In genomic region chr19:54425382-54425723, GRCh38 we compare ENCODE assay signal across 29 cellular contexts. TPM values are rescaled to one million over a fixed set of nuclear protein-coding genes. Genes with fewer than 3 reads are reported as not detected.
A peak's percentile ranks its signal among the peaks of the same experiment; 100 is the strongest.
DNase-seq lines count a peak whose midpoint lies in the region; ATAC-seq, FAIRE-seq and TF ChIP-seq lines count a peak whose summit lies in the region.
"Had no signal": no experiment of that assay in that cellular context is flagged by ENCODE, and none has a peak within 500 bp of the region (broad histone marks: within the 10 kb centered on the region; RNA-seq: fewer than 3 reads in every experiment).

No MANE protein-coding gene starts in this region.

- no peak overlapping the region for H3K27ac ChIP-seq in K562 (ENCODE audit: extremely low read depth, low read depth, low read length)
- H3K27ac ChIP-seq in uterus, result no peak overlapping the region
- H3K27ac ChIP-seq: GM23248, SJCRH30 had no signal

- H3K9me3 ChIP-seq in K562 (replicated peaks; ENCODE audit: control insufficient read depth, insufficient read depth, low read depth, low read length), result no peaks in the 10 kb centered on the region
- H3K9me3 ChIP-seq in uterus, result no peaks in the 10 kb centered on the region
- H3K9me3 ChIP-seq: BLaER1, SJCRH30 had no signal

- no peaks in the 10 kb centered on the region for H3K9me3 Mint-ChIP-seq in activated naive CD4-positive, alpha-beta T cell treated with anti-CD3 and anti-CD28 coated beads, Interleukin-2, amount 10 ng/mL, durations not matched to agents 7 days and 5 days
- H3K9me3 Mint-ChIP-seq in neural crest cell, result no peaks in the 10 kb centered on the region

- H3K4me1 Mint-ChIP-seq in activated naive CD4-positive, alpha-beta T cell treated with anti-CD3 and anti-CD28 coated beads, Interleukin-2, amount 10 ng/mL, durations not matched to agents 7 days and 5 days, result no peaks in the 10 kb centered on the region
- H3K4me1 Mint-ChIP-seq in neural crest cell, result peaks cover 25% of the 10 kb centered on the region

- H3K27ac Mint-ChIP-seq in activated naive CD4-positive, alpha-beta T cell treated with anti-CD3 and anti-CD28 coated beads, Interleukin-2, amount 10 ng/mL, durations not matched to agents 7 days and 5 days, result peak overlapping the region; percentile 19
- H3K27ac Mint-ChIP-seq in neural crest cell (ENCODE audit: unreplicated experiment), result peak overlapping the region; percentile 57
- H3K27ac Mint-ChIP-seq: CD4-positive, CD25-positive, alpha-beta regulatory T cell had no signal

- POLR2A ChIA-PET in K562 (lab: Yijun Ruan, JAX), result interaction anchor here (0.7 to 1.2 kb wide), 2 partner anchors 12 to 14 kb away, joined by 3 read pairs; no protein-coding TSS in a partner anchor

- WGBS in K562 (ENCODE audit: insufficient coverage, low coverage, missing lambda C conversion rate), result 3% methylated on average over 5 of the region's 5 CpGs

- intact Hi-C loops in K562 (cut with micrococcal nuclease), result no loop called here
- intact Hi-C loops in uterus (cut with DNase I; ENCODE audit: low total_unique reads), result no loop called here

- CTCF ChIA-PET in activated naive CD4-positive, alpha-beta T cell treated with anti-CD3 and anti-CD28 coated beads, Interleukin-2, amount 10 ng/mL, durations not matched to agents 7 days and 5 days (lab: Charles Lee), result no interaction called here
- CTCF ChIA-PET in K562 (lab: Yijun Ruan, JAX; ENCODE audit: low intra/inter-chr PET ratio), result no interaction called here

- H3K9me1 ChIP-seq in K562 (ENCODE audit: control insufficient read depth, insufficient read depth, low read length), result no peaks in the 10 kb centered on the region

- BruUV-seq in K562 (replicated peaks; lab: Mats Ljungman, UMichigan), result no TSS peak

- no peak for ATAC-seq in K562
- ATAC-seq in esophagus mucosa, result no peak
- ATAC-seq: PC-3, Right ventricle myocardium inferior, SK-N-SH treated with all-trans-retinoic acid at 6 μM for 48 hours had no signal

- H3K79me2 ChIP-seq in K562 (ENCODE audit: control insufficient read depth, insufficient read depth, low read length), result no peaks in the 10 kb centered on the region

- TF ChIP-seq EP300 in K562 (IDR thresholded peaks at IDR 0.05; ENCODE audit: low read length), result no peak

- H3K36me3 Mint-ChIP-seq in activated naive CD4-positive, alpha-beta T cell treated with anti-CD3 and anti-CD28 coated beads, Interleukin-2, amount 10 ng/mL, durations not matched to agents 7 days and 5 days, result no peaks in the 10 kb centered on the region
- H3K36me3 Mint-ChIP-seq in neural crest cell (ENCODE audit: low read depth), result peaks cover 20% of the 10 kb centered on the region
- H3K36me3 Mint-ChIP-seq: CD4-positive, CD25-positive, alpha-beta regulatory T cell had no signal

- no peak overlapping the region for H2AFZ ChIP-seq in K562 (ENCODE audit: low read depth, low read length)
- H2AFZ ChIP-seq: GM23248 had no signal

- peaks cover 74% of the 10 kb centered on the region for H3K27me3 Mint-ChIP-seq in activated naive CD4-positive, alpha-beta T cell treated with anti-CD3 and anti-CD28 coated beads, Interleukin-2, amount 10 ng/mL, durations not matched to agents 7 days and 5 days
- H3K27me3 Mint-ChIP-seq in neural crest cell (ENCODE audit: low read depth), result no peaks in the 10 kb centered on the region

- TF ChIP-seq POLR2A in K562 (conservative IDR thresholded peaks at IDR 0.05), result no peak
- no peak for TF ChIP-seq POLR2A in uterus (IDR thresholded peaks at IDR 0.05)

- in situ Hi-C loops in K562 (cut with MboI), result no loop called here

- no peak overlapping the region for H3K4me3 Mint-ChIP-seq in activated naive CD4-positive, alpha-beta T cell treated with anti-CD3 and anti-CD28 coated beads, Interleukin-2, amount 10 ng/mL, durations not matched to agents 7 days and 5 days
- no peak overlapping the region for H3K4me3 Mint-ChIP-seq in neural crest cell
- H3K4me3 Mint-ChIP-seq: CD4-positive, CD25-positive, alpha-beta regulatory T cell had no signal

- peaks cover 29 to 72% of the 10 kb centered on the region in 2 experiments; a peak in 4 of 5 replicates for H3K27me3 ChIP-seq in K562 (ENCODE audit: control insufficient read depth in 2 of 2, insufficient read depth in 2 of 2, low read length in 2 of 2)
- peaks cover 7 to 18% of the 10 kb centered on the region in 2 donors for H3K27me3 ChIP-seq in uterus
- H3K27me3 ChIP-seq: BLaER1 had no signal

- no peak overlapping the region for H3K9ac ChIP-seq in K562 (ENCODE audit: insufficient read depth in 1 of 2, low read depth in 2 of 2, low read length in 2 of 2)
- H3K9ac ChIP-seq: GM23248 had no signal

- 0 out of 2 replicates have a peak, but pooled peaks cover 4% of the 10 kb centered on the region for H4K20me1 ChIP-seq in K562 (replicated peaks; ENCODE audit: control insufficient read depth, insufficient read depth, low read length)
- H4K20me1 ChIP-seq: BLaER1 had no signal

- H3K4me3 ChIP-seq in K562 (no peak overlapping the region), uterus (no peak overlapping the region)
- H3K4me3 ChIP-seq: BLaER1, GM23248, SJCRH30 had no signal

- TF ChIP-seq RAD21 in K562 (CRISPR knock-in tag; conservative IDR thresholded peaks at IDR 0.05 in 1 of 2, IDR thresholded peaks at IDR 0.05 in 1 of 2), result no peak

- TF ChIP-seq CTCF in K562 (IDR thresholded peaks at IDR 0.05 in 2 of 3, conservative IDR thresholded peaks at IDR 0.05 in 1 of 3; ENCODE audit: insufficient read depth in 2 of 3, low read depth in 1 of 3, low read length in 3 of 3) (no peak), neural crest cell (conservative IDR thresholded peaks at IDR 0.05) (no peak), uterus (IDR thresholded peaks at IDR 0.05) (no peak)

- no peak overlapping the region for H3K4me2 ChIP-seq in K562 (ENCODE audit: insufficient read depth, low read length)

- no peak for DNase-seq in activated naive CD4-positive, alpha-beta T cell treated with anti-CD3 and anti-CD28 coated beads, Interleukin-2, amount 10 ng/mL, durations not matched to agents 7 days and 5 days
- no peak for DNase-seq in activated naive CD4-positive, alpha-beta T cell (lab: John Stamatoyannopoulos, UW)
- no peak for DNase-seq in K562 (ENCODE audit: extremely low read depth in 1 of 4, low spot score in 3 of 4)
- DNase-seq in neural crest cell (ENCODE audit: low read depth, low spot score), result no peak
- DNase-seq in stimulated activated naive CD4-positive, alpha-beta T cell treated with Interleukin-2 at 50 U/mL for 16 hours (lab: John Stamatoyannopoulos, UW), result no peak
- DNase-seq in uterus, result no peak
- DNase-seq: CD4-positive, CD25-positive, alpha-beta regulatory T cell; GM23248; H7; NCI-H1092; NCI-H1417 treated with DMSO at 0.1 percent for 48 hours; NCI-H1694 treated with DMSO at 0.1 percent for 48 hours; NCI-H2081; NCI-H2227 treated with DMSO at 0.1 percent for 48 hours; NCI-H510A; NCI-H69; PC-3; SJCRH30 had no signal

- H3K4me1 ChIP-seq in K562 (replicated peaks in 1 of 2; ENCODE audit: control insufficient read depth in 2 of 2, insufficient read depth in 2 of 2, low read length in 2 of 2) (peaks cover 0 to 29% of the 10 kb centered on the region in 2 experiments; a peak in 2 of 5 replicates), uterus (peaks cover 0 to 2% of the 10 kb centered on the region in 2 donors)
- H3K4me1 ChIP-seq: SJCRH30 had no signal

- no peak for FAIRE-seq in K562 (lab: Jason Lieb, UNC)
- FAIRE-seq: D721Med had no signal

- H3K36me3 ChIP-seq in K562 (ENCODE audit: control insufficient read depth, insufficient read depth, low read length), result no peaks in the 10 kb centered on the region
- no peaks in the 10 kb centered on the region for H3K36me3 ChIP-seq in uterus
- H3K36me3 ChIP-seq: SJCRH30 had no signal

RNA-seq across cellular contexts. Expression of gene TTYH1, which starts 10.1 kb away (rescaled TPM):
- not detected in 2 replicates for total RNA-seq in K562 (2011; cell fraction: chromatin; rRNA removed; ENCODE audit: low replicate concordance)
- not detected in 2 replicates for total RNA-seq in K562 (2011; cell fraction: nucleolus; rRNA removed)
- total RNA-seq in K562 (2011; cell fraction: nucleoplasm; rRNA removed), result not detected in 2 replicates
- total RNA-seq in K562 (2014; rRNA removed), result not detected in 2 replicates
- total RNA-seq in K562 (2014; rRNA removed; fragmentation: Illumina TruSeq; extraction: Trizol), result not detected in 2 replicates
- not detected in 2 replicates for total RNA-seq in K562 (2015; rRNA removed; fragmentation: Illumina TruSeq; extraction: Trizol)
- not detected in 2 replicates for total RNA-seq in K562 (2021)
- polyA plus RNA-seq in K562 (2011; rRNA removed), result not detected in 2 replicates
- polyA plus RNA-seq in K562 (2011; cell fraction: cytosol; rRNA removed), result not detected in 2 replicates
- polyA plus RNA-seq in K562 (2011; cell fraction: nucleus; rRNA removed), result not detected in 2 replicates
- polyA plus RNA-seq in K562 (2012), result 0.17 and 0.36 TPM in 2 replicates
- not detected in 2 replicates for polyA plus RNA-seq in K562 (2014; fragmentation: Illumina TruSeq; extraction: Trizol)
- under 1 TPM in 1 of 2 experiments, not detected in 1; 0.08 TPM for polyA plus RNA-seq in K562 (2014; fragmentation: Nextera tagmentation; extraction: Ambion mirVana)
- polyA plus RNA-seq in K562 (2014; rRNA removed), result not detected in 2 replicates
- polyA minus RNA-seq in K562 (2011; rRNA and poly(A)+ RNA removed), result not detected in 2 replicates
- polyA minus RNA-seq in K562 (2011; cell fraction: cytosol; rRNA and poly(A)+ RNA removed), result not detected in 2 replicates
- polyA minus RNA-seq in K562 (2011; cell fraction: nucleus; rRNA and poly(A)+ RNA removed), result not detected in 2 replicates
- total RNA-seq in neural crest cell, result 180 and 207 TPM in 2 replicates
- total RNA-seq in esophagus mucosa, result 0.44 TPM
- 10 to 100 TPM in 1 of 4 donors, 1 to 10 TPM in 1, not detected in 2; 1.9 to 10.2 TPM for total RNA-seq in uterus
- total RNA-seq: A172; CD4-positive, CD25-positive, alpha-beta regulatory T cell; GM23248; HT-29; LHCN-M2; MCF 10A; RPMI7951; SJCRH30 had no signal
- polyA plus RNA-seq: AG04450 had no signal

RNA-seq across cellular contexts. Expression of gene LENG8, which starts 23.6 kb away (rescaled TPM):
- total RNA-seq in K562 (2011; cell fraction: chromatin; rRNA removed; ENCODE audit: low replicate concordance), result 299 and 811 TPM in 2 replicates
- 301 and 324 TPM in 2 replicates for total RNA-seq in K562 (2011; cell fraction: nucleolus; rRNA removed)
- total RNA-seq in K562 (2011; cell fraction: nucleoplasm; rRNA removed), result 310 and 346 TPM in 2 replicates
- total RNA-seq in K562 (2014; rRNA removed) (32.2 and 36.0 TPM in 2 replicates), K562 (2014; rRNA removed; fragmentation: Illumina TruSeq; extraction: Trizol) (6.0 and 8.4 TPM in 2 replicates), K562 (2015; rRNA removed; fragmentation: Illumina TruSeq; extraction: Trizol) (16.3 and 17.2 TPM in 2 replicates), K562 (2021) (116 and 146 TPM in 2 replicates), neural crest cell (157 and 161 TPM in 2 replicates), esophagus mucosa (38.5 TPM), uterus (100 to 1,000 TPM in 2 of 4 donors, 10 to 100 TPM in 2; 58.1 to 275 (median 91.4) TPM)
- polyA plus RNA-seq in K562 (2011; rRNA removed) (28.1 and 70.4 TPM in 2 replicates), K562 (2014; fragmentation: Illumina TruSeq; extraction: Trizol) (44.5 and 79.0 TPM in 2 replicates), K562 (2014; fragmentation: Nextera tagmentation; extraction: Ambion mirVana) (1 to 10 TPM in 1 of 2 experiments, under 1 TPM in 1; 0.74 to 2.3 TPM), K562 (2014; rRNA removed) (125 and 144 TPM in 2 replicates)
- 32.2 and 33.2 TPM in 2 replicates for polyA plus RNA-seq in K562 (2011; cell fraction: cytosol; rRNA removed)
- 546 and 794 TPM in 2 replicates for polyA plus RNA-seq in K562 (2011; cell fraction: nucleus; rRNA removed)
- 103 and 172 TPM in 2 replicates for polyA plus RNA-seq in K562 (2012)
- 16.0 and 20.5 TPM in 2 replicates for polyA minus RNA-seq in K562 (2011; rRNA and poly(A)+ RNA removed)
- polyA minus RNA-seq in K562 (2011; cell fraction: cytosol; rRNA and poly(A)+ RNA removed), result 21.1 and 33.8 TPM in 2 replicates
- polyA minus RNA-seq in K562 (2011; cell fraction: nucleus; rRNA and poly(A)+ RNA removed), result 88.3 and 112 TPM in 2 replicates

RNA-seq across cellular contexts. Expression of gene LENG9, which starts 38.2 kb away (rescaled TPM):
- total RNA-seq in K562 (2011; cell fraction: chromatin; rRNA removed; ENCODE audit: low replicate concordance), result 0.53 TPM in 1 of 2 replicates, not detected in the other
- total RNA-seq in K562 (2011; cell fraction: nucleolus; rRNA removed), result 1.2 TPM in 2 replicates
- total RNA-seq in K562 (2011; cell fraction: nucleoplasm; rRNA removed), result 0.44 and 0.61 TPM in 2 replicates
- total RNA-seq in K562 (2014; rRNA removed) (0.64 and 1.6 TPM in 2 replicates), K562 (2014; rRNA removed; fragmentation: Illumina TruSeq; extraction: Trizol) (0.10 TPM in 1 of 2 replicates, not detected in the other), K562 (2015; rRNA removed; fragmentation: Illumina TruSeq; extraction: Trizol) (0.38 and 0.43 TPM in 2 replicates), K562 (2021) (0.58 and 0.74 TPM in 2 replicates), neural crest cell (2.5 and 3.0 TPM in 2 replicates), esophagus mucosa (7.2 TPM), uterus (1 to 10 TPM in 3 of 4 donors, not detected in 1; 3.7 to 7.1 (median 3.8) TPM)
- polyA plus RNA-seq in K562 (2011; rRNA removed) (0.11 and 0.12 TPM in 2 replicates), K562 (2014; fragmentation: Illumina TruSeq; extraction: Trizol) (0.06 and 0.28 TPM in 2 replicates), K562 (2014; fragmentation: Nextera tagmentation; extraction: Ambion mirVana) (under 1 TPM; 0.23 to 0.34 TPM), K562 (2014; rRNA removed) (0.15 and 0.32 TPM in 2 replicates)
- 0.32 and 0.64 TPM in 2 replicates for polyA plus RNA-seq in K562 (2011; cell fraction: cytosol; rRNA removed)
- polyA plus RNA-seq in K562 (2011; cell fraction: nucleus; rRNA removed), result 0.24 and 0.43 TPM in 2 replicates
- polyA plus RNA-seq in K562 (2012), result 0.35 and 0.48 TPM in 2 replicates
- 0.28 TPM in 1 of 2 replicates, not detected in the other for polyA minus RNA-seq in K562 (2011; rRNA and poly(A)+ RNA removed)
- 0.91 and 0.95 TPM in 2 replicates for polyA minus RNA-seq in K562 (2011; cell fraction: cytosol; rRNA and poly(A)+ RNA removed)
- 0.89 and 1.8 TPM in 2 replicates for polyA minus RNA-seq in K562 (2011; cell fraction: nucleus; rRNA and poly(A)+ RNA removed)
- total RNA-seq: A172 had no signal

RNA-seq across cellular contexts. Expression of gene CDC42EP5, which starts 47.7 kb away (rescaled TPM):
- not detected in 2 replicates for total RNA-seq in K562 (2011; cell fraction: chromatin; rRNA removed; ENCODE audit: low replicate concordance)
- total RNA-seq in K562 (2011; cell fraction: nucleolus; rRNA removed), result not detected in 2 replicates
- total RNA-seq in K562 (2011; cell fraction: nucleoplasm; rRNA removed), result not detected in 2 replicates
- total RNA-seq in K562 (2014; rRNA removed) (not detected in 2 replicates), K562 (2014; rRNA removed; fragmentation: Illumina TruSeq; extraction: Trizol) (not detected in 2 replicates), K562 (2015; rRNA removed; fragmentation: Illumina TruSeq; extraction: Trizol) (not detected in 2 replicates), K562 (2021) (0.29 and 0.38 TPM in 2 replicates), neural crest cell (6.7 and 7.7 TPM in 2 replicates), esophagus mucosa (18.2 TPM), uterus (10 to 100 TPM in 2 of 4 donors, 1 to 10 TPM in 2; 1.8 to 39.8 (median 16.1) TPM)
- polyA plus RNA-seq in K562 (2011; rRNA removed) (0.09 and 0.15 TPM in 2 replicates), K562 (2014; fragmentation: Illumina TruSeq; extraction: Trizol) (not detected in 2 replicates), K562 (2014; fragmentation: Nextera tagmentation; extraction: Ambion mirVana) (not detected), K562 (2014; rRNA removed) (0.96 TPM in 1 of 2 replicates, not detected in the other)
- 0.67 TPM in 1 of 2 replicates, not detected in the other for polyA plus RNA-seq in K562 (2011; cell fraction: cytosol; rRNA removed)
- polyA plus RNA-seq in K562 (2011; cell fraction: nucleus; rRNA removed), result 0.14 and 0.54 TPM in 2 replicates
- polyA plus RNA-seq in K562 (2012), result 0.32 and 0.38 TPM in 2 replicates
- polyA minus RNA-seq in K562 (2011; rRNA and poly(A)+ RNA removed), result not detected in 2 replicates
- polyA minus RNA-seq in K562 (2011; cell fraction: cytosol; rRNA and poly(A)+ RNA removed), result not detected in 2 replicates
- not detected in 2 replicates for polyA minus RNA-seq in K562 (2011; cell fraction: nucleus; rRNA and poly(A)+ RNA removed)
- total RNA-seq: CD4-positive, CD25-positive, alpha-beta regulatory T cell had no signal
- polyA plus RNA-seq: CD4-positive, CD25-positive, alpha-beta regulatory T cell had no signal

Comparison
In these comparisons a context has a peak if more than half of its experiments do, and no peak if none do; other contexts are left out.
1. RNA of gene TTYH1, which starts 10.1 kb away (total RNA-seq): 180 to 207 TPM in neural crest cell; 1.9 to 10.2 TPM in uterus, 0.44 TPM in esophagus mucosa (single experiment) and not detected in K562; every median in the first group is over 10 times any median in the second.